1 cellular context compared by ENCODE assay signal in genomic region chr16:88531931-88532433, GRCh38.
A peak's percentile ranks its signal among the peaks of the same experiment; 100 is the strongest.
TF ChIP-seq lines count a peak whose summit lies in the region.

No MANE protein-coding gene starts in this region.

TF ChIP-seq in HepG2, 621 proteins besides CTCF, POLR2A, EP300 and RAD21:
- TF ChIP-seq AKAP8 (CRISPR knock-in tag; IDR thresholded peaks at IDR 0.05) (peak; percentile 32; the same call in 1 of the 2 replicates), MTA1 (CRISPR knock-in tag; IDR thresholded peaks at IDR 0.05; ENCODE audit: borderline replicate concordance) (peak; percentile 13; the same call in 1 of the 2 replicates), ZFAT (CRISPR knock-in tag; conservative IDR thresholded peaks at IDR 0.05) (no peak), AGO2 (optimal IDR thresholded peaks at IDR 0.05; ENCODE audit: low read depth, low read length) (peak; percentile 85), ZNF652 (CRISPR knock-in tag; IDR thresholded peaks at IDR 0.05; ENCODE audit: borderline replicate concordance, low read depth) (no peak), ZC3H13 (CRISPR knock-in tag; IDR thresholded peaks at IDR 0.05) (peak; percentile 51; the same call in 1 of the 2 replicates), POLR2G (IDR thresholded peaks at IDR 0.05; ENCODE audit: low read depth, low read length) (0 out of 2 replicates have a peak, but pooled peaks have one; percentile 0)
- TF ChIP-seq, protein P1, sequence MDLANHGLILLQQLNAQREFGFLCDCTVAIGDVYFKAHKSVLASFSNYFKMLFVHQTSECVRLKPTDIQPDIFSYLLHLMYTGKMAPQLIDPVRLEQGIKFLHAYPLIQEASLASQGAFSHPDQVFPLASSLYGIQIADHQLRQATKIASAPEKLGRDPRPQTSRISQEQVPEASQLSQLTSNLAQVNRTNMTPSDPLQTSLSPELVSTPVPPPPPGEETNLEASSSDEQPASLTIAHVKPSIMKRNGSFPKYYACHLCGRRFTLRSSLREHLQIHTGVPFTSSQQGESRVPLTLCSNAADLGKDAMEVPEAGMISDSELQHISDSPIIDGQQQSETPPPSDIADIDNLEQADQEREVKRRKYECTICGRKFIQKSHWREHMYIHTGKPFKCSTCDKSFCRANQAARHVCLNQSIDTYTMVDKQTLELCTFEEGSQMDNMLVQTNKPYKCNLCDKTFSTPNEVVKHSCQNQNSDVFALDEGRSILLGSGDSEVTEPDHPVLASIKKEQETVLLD (CRISPR knock-in tag; IDR thresholded peaks at IDR 0.05; ENCODE audit: low read depth) = no peak
